13 cellular contexts compared by ENCODE assay signal in the genomic region with DNA sequence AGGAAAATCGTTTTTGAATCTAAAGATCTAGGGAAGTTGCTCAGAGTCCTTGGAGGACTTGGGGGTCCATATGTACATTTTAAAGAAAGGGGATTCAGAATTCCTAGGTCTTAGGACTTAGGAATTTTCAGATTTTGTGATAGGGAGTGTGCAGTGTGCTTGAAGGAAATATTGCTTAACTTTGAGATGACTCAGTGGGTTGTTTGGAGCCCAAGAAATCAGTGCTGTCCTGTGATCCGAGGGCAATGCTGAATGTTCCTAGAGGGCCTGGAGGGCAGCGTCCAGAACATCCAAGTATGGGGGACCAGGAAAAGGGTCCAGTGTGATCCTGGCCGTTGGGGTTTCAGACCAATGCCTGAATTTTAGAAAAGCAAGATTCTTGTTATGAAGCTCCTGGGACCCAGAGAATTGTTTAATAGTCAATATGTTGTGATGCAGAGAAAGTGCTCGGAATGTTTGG. TPM values are rescaled to one million over a fixed set of nuclear protein-coding genes. Genes with fewer than 3 reads are reported as not detected.
A peak's percentile ranks its signal among the peaks of the same experiment; 100 is the strongest.
DNase-seq lines count a peak whose midpoint lies in the region; ATAC-seq and TF ChIP-seq lines count a peak whose summit lies in the region.
"Had no signal": no experiment of that assay in that cellular context is flagged by ENCODE, and none has a peak within 500 bp of the region (broad histone marks: within the 10 kb centered on the region; RNA-seq: fewer than 3 reads in every experiment).

No MANE protein-coding gene starts in this region.

- H3K27me3 Mint-ChIP-seq in IgD-negative memory B cell = peaks cover 48% of the 10 kb centered on the region
- peaks cover 86% of the 10 kb centered on the region for H3K27me3 Mint-ChIP-seq in nephron progenitor cell (ENCODE audit: low read depth, poor library complexity)

- H3K9me3 Mint-ChIP-seq in IgD-negative memory B cell (no peaks in the 10 kb centered on the region), nephron progenitor cell (no peaks in the 10 kb centered on the region)
- H3K9me3 Mint-ChIP-seq: CD8-positive, alpha-beta memory T cell; naive thymus-derived CD8-positive, alpha-beta T cell had no signal

- H3K4me1 Mint-ChIP-seq in IgD-negative memory B cell (peaks cover 0 to 9% (median 6%) of the 10 kb centered on the region in 3 donors), nephron progenitor cell (peaks cover 42% of the 10 kb centered on the region)

- TF ChIP-seq CTCF in nephron progenitor cell (IDR thresholded peaks at IDR 0.05) = no peak

- ATAC-seq in GM18907 (IDR thresholded peaks at IDR 0.05; ENCODE audit: unreplicated experiment) (no peak), HG03354 (IDR thresholded peaks at IDR 0.05; ENCODE audit: poor library complexity, severe bottlenecking, unreplicated experiment) (no peak)

- peak overlapping the region in 3 of 4 donors; percentile 2 to 9 (median 6) for H3K4me3 Mint-ChIP-seq in IgD-negative memory B cell
- H3K4me3 Mint-ChIP-seq in nephron progenitor cell = peak overlapping the region; percentile 92

- peak overlapping the region; percentile 37 to 73 (median 59) for H3K27ac Mint-ChIP-seq in IgD-negative memory B cell
- no peak overlapping the region for H3K27ac Mint-ChIP-seq in nephron progenitor cell
- H3K27ac Mint-ChIP-seq: CD8-positive, alpha-beta memory T cell; naive thymus-derived CD8-positive, alpha-beta T cell had no signal

- DNase-seq in EL (peak; percentile 57), dedifferentiated amniotic fluid mesenchymal stem cell (ENCODE audit: extremely low spot score) (peak; percentile 47), nephron progenitor cell (no peak), KG1 (lab: John Stamatoyannopoulos, UW) (no peak)
- no peak for DNase-seq in stimulated activated CD4-positive, alpha-beta T cell treated with anti-CD3 and anti-CD28 coated beads, Interleukin-12 subunit alpha, Interleukin-12 subunit beta, amount 100 ng/mL, for 4 hours
- DNase-seq: CD8-positive, alpha-beta memory T cell; hippocampal formation; naive thymus-derived CD8-positive, alpha-beta T cell; NCI-H146 had no signal

- H3K36me3 Mint-ChIP-seq in IgD-negative memory B cell = no peaks in the 10 kb centered on the region
- peaks cover 7% of the 10 kb centered on the region for H3K36me3 Mint-ChIP-seq in nephron progenitor cell (ENCODE audit: low read depth)
- H3K36me3 Mint-ChIP-seq: activated naive CD8-positive, alpha-beta T cell; CD8-positive, alpha-beta memory T cell had no signal

RNA-seq across cellular contexts. Expression of a gene that starts 3.1 kb away (rescaled TPM):
- not detected for polyA plus RNA-seq in IgD-negative memory B cell
- polyA plus RNA-seq: CD8-positive, alpha-beta memory T cell; naive thymus-derived CD8-positive, alpha-beta T cell had no signal

RNA-seq across cellular contexts. Expression of a gene that starts 18.7 kb away (rescaled TPM):
- not detected for polyA plus RNA-seq in IgD-negative memory B cell
- polyA plus RNA-seq: CD8-positive, alpha-beta memory T cell; naive thymus-derived CD8-positive, alpha-beta T cell had no signal

RNA-seq across cellular contexts. Expression of a gene that starts 29.3 kb away (rescaled TPM):
- polyA plus RNA-seq in IgD-negative memory B cell = not detected
- polyA plus RNA-seq: CD8-positive, alpha-beta memory T cell; naive thymus-derived CD8-positive, alpha-beta T cell had no signal

Comparison
In these comparisons a context has a peak if more than half of its experiments do, and no peak if none do; other contexts are left out.
1. DNase-seq: peak in EL (single experiment) and dedifferentiated amniotic fluid mesenchymal stem cell (single experiment); none in nephron progenitor cell (single experiment), stimulated activated CD4-positive, alpha-beta T cell treated with anti-CD3 and anti-CD28 coated beads, Interleukin-12 subunit alpha, Interleukin-12 subunit beta, amount 100 ng/mL, for 4 hours (single experiment) and KG1 (single experiment).